Comparison of ENCODE assay signal across 12 cellular contexts in genomic region chr20:45020236-45020886, GRCh38. TPM values are rescaled to one million over a fixed set of nuclear protein-coding genes. Genes with fewer than 3 reads are reported as not detected.
DNase-seq lines count a peak whose midpoint lies in the region; ATAC-seq and TF ChIP-seq lines count a peak whose summit lies in the region.
"Had no signal": no experiment of that assay in that cellular context is flagged by ENCODE, and none has a peak within 500 bp of the region (broad histone marks: within the 10 kb centered on the region; RNA-seq: fewer than 3 reads in every experiment).

No MANE protein-coding gene starts in this region.

- intact Hi-C loops in left colon (cut with DNase I, micrococcal nuclease), result no loop called here
- intact Hi-C loops in cardiac septum (cut with DNase I), result no loop called here

- H3K36me3 Mint-ChIP-seq in CD4-positive, CD25-positive, alpha-beta regulatory T cell, result peaks cover 57% of the 10 kb centered on the region
- peaks cover 12% of the 10 kb centered on the region for H3K36me3 Mint-ChIP-seq in T-helper 17 cell (ENCODE audit: low read depth)

- H3K27ac Mint-ChIP-seq in CD4-positive, CD25-positive, alpha-beta regulatory T cell, result peak overlapping the region in 1 of 3 donors; percentile 54
- peak overlapping the region; percentile 45 for H3K27ac Mint-ChIP-seq in T-helper 17 cell

- no peaks in the 10 kb centered on the region for H3K9me3 Mint-ChIP-seq in CD4-positive, CD25-positive, alpha-beta regulatory T cell

- H3K4me1 ChIP-seq in CD4-positive, CD25-positive, alpha-beta regulatory T cell (ENCODE audit: control insufficient read depth, insufficient read depth, low read length, poor library complexity, severe bottlenecking), result peaks cover 35% of the 10 kb centered on the region

- no peak for DNase-seq in CD4-positive, CD25-positive, alpha-beta regulatory T cell
- DNase-seq in HT-29 (ENCODE audit: low spot score) (peak; percentile 25), T-helper 17 cell (no peak), left colon (peak; percentile 13 to 30), foreskin fibroblast (no peak), NCI-H146 (lab: John Stamatoyannopoulos, UW) (no peak), AG20443 (ENCODE audit: low spot score) (no peak), cardiac septum (ENCODE audit: low spot score) (no peak)
- DNase-seq: adrenal gland, NCI-H524, uterus had no signal

- H3K4me1 Mint-ChIP-seq in CD4-positive, CD25-positive, alpha-beta regulatory T cell, result peaks cover 23 to 85% (median 69%) of the 10 kb centered on the region in 4 donors
- peaks cover 53% of the 10 kb centered on the region for H3K4me1 Mint-ChIP-seq in T-helper 17 cell

- no peak for TF ChIP-seq CTCF in foreskin fibroblast (IDR thresholded peaks at IDR 0.05; ENCODE audit: low read depth, low read length)

- peaks cover 94% of the 10 kb centered on the region for H3K36me3 ChIP-seq in CD4-positive, CD25-positive, alpha-beta regulatory T cell (ENCODE audit: control insufficient read depth, insufficient read depth, low read length)

- H3K27ac ChIP-seq in CD4-positive, CD25-positive, alpha-beta regulatory T cell (ENCODE audit: insufficient read depth, low read length, poor library complexity, severe bottlenecking), result no peak overlapping the region
- H3K27ac ChIP-seq: adrenal gland, skin epidermis, uterus had no signal

- H3K4me3 Mint-ChIP-seq in CD4-positive, CD25-positive, alpha-beta regulatory T cell, result no peak overlapping the region
- no peak overlapping the region for H3K4me3 Mint-ChIP-seq in T-helper 17 cell

- no peaks in the 10 kb centered on the region for H3K27me3 Mint-ChIP-seq in CD4-positive, CD25-positive, alpha-beta regulatory T cell
- no peaks in the 10 kb centered on the region for H3K27me3 Mint-ChIP-seq in T-helper 17 cell

- H3K27me3 ChIP-seq in CD4-positive, CD25-positive, alpha-beta regulatory T cell (ENCODE audit: control insufficient read depth, insufficient read depth, low read length), result no peaks in the 10 kb centered on the region
- H3K27me3 ChIP-seq: adrenal gland, uterus had no signal

- H3K4me3 ChIP-seq in CD4-positive, CD25-positive, alpha-beta regulatory T cell (ENCODE audit: low read depth, low read length), result peak overlapping the region; percentile 23
- H3K4me3 ChIP-seq in foreskin fibroblast (ENCODE audit: low read depth in 1 of 2, low read length in 2 of 2), result no peak overlapping the region
- H3K4me3 ChIP-seq: adrenal gland, skin epidermis, uterus had no signal

- no peaks in the 10 kb centered on the region for H3K9me3 ChIP-seq in CD4-positive, CD25-positive, alpha-beta regulatory T cell (ENCODE audit: control insufficient read depth in 2 of 2, low read length in 2 of 2)
- H3K9me3 ChIP-seq in T-helper 17 cell (ENCODE audit: control insufficient read depth, low read length, poor library complexity, severe bottlenecking), result no peaks in the 10 kb centered on the region
- H3K9me3 ChIP-seq: adrenal gland, uterus had no signal

- no peak for ATAC-seq in CD4-positive, CD25-positive, alpha-beta regulatory T cell (ENCODE audit: low read depth in 2 of 2)
- ATAC-seq in T-helper 17 cell (no peak), left colon (peak; percentile 96)

RNA-seq across cellular contexts. Expression of gene STK4, which starts 54.0 kb away (rescaled TPM):
- total RNA-seq in CD4-positive, CD25-positive, alpha-beta regulatory T cell, result 375 TPM
- polyA plus RNA-seq in CD4-positive, CD25-positive, alpha-beta regulatory T cell, result 100 to 1,000 TPM; 211 to 254 (median 227) TPM
- total RNA-seq in HT-29 (2014; rRNA removed; shearing (Covaris generic)), result 23.1 and 27.1 TPM in 2 replicates
- total RNA-seq in T-helper 17 cell (100 to 1,000 TPM; 271 to 280 TPM), left colon (10 to 100 TPM; 26.8 to 32.8 TPM), cardiac septum (11.3 TPM)

Comparison
In these comparisons a context has a peak if more than half of its experiments do, and no peak if none do; other contexts are left out.
1. DNase-seq: peak in HT-29 (single experiment) and left colon (2 of 2); none in CD4-positive, CD25-positive, alpha-beta regulatory T cell (0 of 3), T-helper 17 cell (0 of 3), foreskin fibroblast (0 of 2), NCI-H146 (single experiment), AG20443 (single experiment) and cardiac septum (single experiment).